1 cellular context compared by ENCODE assay signal in genomic region chr14:74281069-74281468, GRCh38.
TF ChIP-seq lines count a peak whose summit lies in the region.

No MANE protein-coding gene starts in this region.

TF ChIP-seq in WTC11, 78 proteins besides CTCF, POLR2A, EP300 and RAD21 (continued from another document):
- TF ChIP-seq PRDM15 (CRISPR knock-in tag; IDR thresholded peaks at IDR 0.05) (no peak), GABPB1 (CRISPR knock-in tag; IDR thresholded peaks at IDR 0.05) (no peak), USF1 (CRISPR knock-in tag; IDR thresholded peaks at IDR 0.05) (no peak)
- TF ChIP-seq, protein P1, sequence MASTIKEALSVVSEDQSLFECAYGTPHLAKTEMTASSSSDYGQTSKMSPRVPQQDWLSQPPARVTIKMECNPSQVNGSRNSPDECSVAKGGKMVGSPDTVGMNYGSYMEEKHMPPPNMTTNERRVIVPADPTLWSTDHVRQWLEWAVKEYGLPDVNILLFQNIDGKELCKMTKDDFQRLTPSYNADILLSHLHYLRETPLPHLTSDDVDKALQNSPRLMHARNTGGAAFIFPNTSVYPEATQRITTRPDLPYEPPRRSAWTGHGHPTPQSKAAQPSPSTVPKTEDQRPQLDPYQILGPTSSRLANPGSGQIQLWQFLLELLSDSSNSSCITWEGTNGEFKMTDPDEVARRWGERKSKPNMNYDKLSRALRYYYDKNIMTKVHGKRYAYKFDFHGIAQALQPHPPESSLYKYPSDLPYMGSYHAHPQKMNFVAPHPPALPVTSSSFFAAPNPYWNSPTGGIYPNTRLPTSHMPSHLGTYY (CRISPR knock-in tag; IDR thresholded peaks at IDR 0.05) = no peak
